In the genomic region with DNA sequence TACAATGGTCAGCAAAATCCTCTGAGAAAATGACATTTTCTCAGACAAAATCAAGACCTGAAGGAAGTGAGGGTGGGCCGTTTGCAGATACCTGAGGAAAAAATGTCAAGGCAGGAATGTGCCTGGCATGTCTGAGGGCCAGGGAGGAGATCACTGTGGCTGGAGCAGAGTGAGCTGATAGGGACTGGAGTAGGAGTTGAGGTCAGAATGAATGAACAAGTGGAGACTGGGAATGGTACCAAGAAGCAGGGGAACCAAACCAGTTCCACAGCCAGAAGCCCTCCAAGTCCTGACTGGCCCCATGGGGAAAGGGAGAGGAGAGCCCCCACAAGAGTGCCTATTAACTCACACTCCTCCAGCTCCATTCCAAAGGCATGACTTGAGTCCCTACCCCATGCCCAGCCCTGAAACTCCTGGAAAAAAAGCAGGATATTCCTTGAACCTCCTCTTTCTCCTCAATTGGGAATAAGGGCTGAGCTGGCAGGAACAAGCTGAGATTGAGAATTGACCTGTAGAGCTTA, we compare ENCODE assay signal across 18 cellular contexts. TPM values are rescaled to one million over a fixed set of nuclear protein-coding genes. Genes with fewer than 3 reads are reported as not detected.
DNase-seq lines count a peak whose midpoint lies in the region; ATAC-seq, FAIRE-seq and TF ChIP-seq lines count a peak whose summit lies in the region.
"Had no signal": no experiment of that assay in that cellular context is flagged by ENCODE, and none has a peak within 500 bp of the region (broad histone marks: within the 10 kb centered on the region; RNA-seq: fewer than 3 reads in every experiment).

No MANE protein-coding gene starts in this region.

- H3K27ac ChIP-seq in foreskin keratinocyte (no peak overlapping the region), trophoblast cell (ENCODE audit: low read depth, low read length) (peak overlapping the region; percentile 34)

- H3K9me3 ChIP-seq in trophoblast cell (ENCODE audit: insufficient read depth, low read depth, low read length), result no peaks in the 10 kb centered on the region
- H3K9me3 ChIP-seq: HAP-1 had no signal

- peak overlapping the region; percentile 51 for H2BK120ac ChIP-seq in trophoblast cell (ENCODE audit: insufficient read depth, low read length, poor library complexity)

- no peaks in the 10 kb centered on the region for H3K79me2 ChIP-seq in trophoblast cell (ENCODE audit: control insufficient read depth, insufficient read depth, low read length, poor library complexity)

- H4K91ac ChIP-seq in trophoblast cell (ENCODE audit: low read depth, low read length), result peak overlapping the region; percentile 14

- no peak for TF ChIP-seq POLR2A in lower leg skin (IDR thresholded peaks at IDR 0.05)

- H3K23ac ChIP-seq in trophoblast cell (ENCODE audit: low read length), result no peak overlapping the region

- H4K8ac ChIP-seq in trophoblast cell (ENCODE audit: low read depth, low read length), result no peak overlapping the region

- DNase-seq in bronchial epithelial cell (ENCODE audit: low read depth) (peak; percentile 71), foreskin keratinocyte (peak in 1 of 2 donors; percentile 58), trophoblast cell (peak in 1 of 2 donors; percentile 42), lower leg skin (ENCODE audit: low spot score in 2 of 2) (no peak), cerebellum (ENCODE audit: low spot score) (no peak), NCI-H446 (lab: John Stamatoyannopoulos, UW) (no peak)
- DNase-seq: C1 segment of cervical spinal cord; Calu3; CD4-positive, alpha-beta memory T cell; COR-L47; DMS153; DND-41; GOT3; HFFc6 had no signal

- H3K18ac ChIP-seq in trophoblast cell (ENCODE audit: low read length), result no peak overlapping the region

- H3K9ac ChIP-seq in trophoblast cell (ENCODE audit: low read length), result no peak overlapping the region

- WGBS in trophoblast cell (ENCODE audit: extremely low coverage, insufficient coverage, insufficient read length), result no CpG with 5 or more reads among the region's 1 CpG
- WGBS in lower leg skin, 2 donors, result 61 to 67% methylated on average over 1 of the region's 1 CpG

- peak overlapping the region; percentile 40 for H2BK5ac ChIP-seq in trophoblast cell (ENCODE audit: low read depth, low read length, poor library complexity)

- H3K4me1 ChIP-seq in foreskin keratinocyte (no peaks in the 10 kb centered on the region), trophoblast cell (ENCODE audit: control insufficient read depth in 1 of 2, insufficient read depth in 2 of 2, low read length in 2 of 2) (peaks cover 5 to 6% of the 10 kb centered on the region in 2 experiments)
- H3K4me1 ChIP-seq: HAP-1 had no signal

- H2AFZ ChIP-seq in trophoblast cell (ENCODE audit: insufficient read depth, low read length, poor library complexity), result no peak overlapping the region

- no peak overlapping the region for H3K4me3 ChIP-seq in bronchial epithelial cell (ENCODE audit: low read depth, low read length)
- H3K4me3 ChIP-seq in trophoblast cell (ENCODE audit: low read depth, low read length), result no peak overlapping the region
- H3K4me3 ChIP-seq in lower leg skin (ENCODE audit: low read depth, poor library complexity, severe bottlenecking), result no peak overlapping the region
- H3K4me3 ChIP-seq: HAP-1 had no signal

- ATAC-seq in foreskin keratinocyte, result peak; percentile 58

- H3K36me3 ChIP-seq in bronchial epithelial cell (ENCODE audit: control insufficient read depth, insufficient read depth, low read length) (no peaks in the 10 kb centered on the region), trophoblast cell (ENCODE audit: control insufficient read depth in 1 of 2, insufficient read depth in 2 of 2, low read length in 2 of 2) (no peaks in the 10 kb centered on the region)
- H3K36me3 ChIP-seq: HAP-1 had no signal

- no peaks in the 10 kb centered on the region for H3K79me1 ChIP-seq in trophoblast cell (ENCODE audit: low read length)

- peak; percentile 13 for FAIRE-seq in bronchial epithelial cell (lab: Jason Lieb, UNC)
- FAIRE-seq: G401.6, GM12892, H54 had no signal

- H3K14ac ChIP-seq in trophoblast cell (ENCODE audit: low read length), result no peak overlapping the region

- H2AK5ac ChIP-seq in trophoblast cell (ENCODE audit: low read length), result no peak overlapping the region

- intact Hi-C loops in lower leg skin (cut with DNase I; ENCODE audit: low total_unique reads), result no loop called here

- peak overlapping the region; percentile 30 for H4K12ac ChIP-seq in trophoblast cell (ENCODE audit: low read depth, low read length)

- no peak for TF ChIP-seq CTCF in bronchial epithelial cell (IDR thresholded peaks at IDR 0.05; ENCODE audit: insufficient read depth, low read length, severe bottlenecking)
- no peak for TF ChIP-seq CTCF in foreskin keratinocyte (conservative IDR thresholded peaks at IDR 0.05)
- no peak for TF ChIP-seq CTCF in lower leg skin (IDR thresholded peaks at IDR 0.05)

- no peak overlapping the region for H3K4me2 ChIP-seq in trophoblast cell (ENCODE audit: low read length)

- H2BK12ac ChIP-seq in trophoblast cell (ENCODE audit: low read length), result peak overlapping the region; percentile 31

- H3K4ac ChIP-seq in trophoblast cell (ENCODE audit: low read depth, low read length), result no peak overlapping the region

- H3K27me3 ChIP-seq in bronchial epithelial cell (ENCODE audit: control insufficient read depth, insufficient read depth, low read length), result no peaks in the 10 kb centered on the region
- H3K27me3 ChIP-seq in foreskin keratinocyte, result no peaks in the 10 kb centered on the region
- H3K27me3 ChIP-seq in trophoblast cell (ENCODE audit: insufficient read depth, low read length), result no peaks in the 10 kb centered on the region

RNA-seq across cellular contexts. Expression of a gene that starts 41.5 kb away (rescaled TPM):
- total RNA-seq in bronchial epithelial cell, result 48.9 and 55.5 TPM in 2 replicates
- total RNA-seq in foreskin keratinocyte, result 26.2 and 26.5 TPM in 2 replicates
- 12.6 and 13.9 TPM in 2 replicates for polyA plus RNA-seq in foreskin keratinocyte
- polyA plus RNA-seq in trophoblast cell (2013), result 23.7 TPM in 2 replicates
- total RNA-seq in lower leg skin, result 10 to 100 TPM; 25.9 to 29.4 (median 27.8) TPM
- 27.9 TPM for total RNA-seq in cerebellum

RNA-seq across cellular contexts. Expression of a gene that starts 50.6 kb away (rescaled TPM):
- total RNA-seq in bronchial epithelial cell, result 18.4 and 23.7 TPM in 2 replicates
- total RNA-seq in foreskin keratinocyte, result 59.0 and 59.4 TPM in 2 replicates
- 61.2 and 65.4 TPM in 2 replicates for polyA plus RNA-seq in foreskin keratinocyte
- polyA plus RNA-seq in trophoblast cell (2013), result 124 and 137 TPM in 2 replicates
- total RNA-seq in lower leg skin, result 10 to 100 TPM; 20.6 to 24.4 (median 22.4) TPM
- 34.1 TPM for total RNA-seq in cerebellum

RNA-seq across cellular contexts. Expression of a gene that starts 55.5 kb away (rescaled TPM):
- 486 and 551 TPM in 2 replicates for total RNA-seq in bronchial epithelial cell
- 351 and 441 TPM in 2 replicates for total RNA-seq in foreskin keratinocyte
- 518 and 606 TPM in 2 replicates for polyA plus RNA-seq in foreskin keratinocyte
- 273 and 285 TPM in 2 replicates for polyA plus RNA-seq in trophoblast cell (2013)
- 100 to 1,000 TPM; 226 to 449 (median 361) TPM for total RNA-seq in lower leg skin
- total RNA-seq in cerebellum, result 80.8 TPM
